Comparison of ENCODE assay signal across 21 cellular contexts in genomic region chr15:63880744-63881143, GRCh38. TPM values are rescaled to one million over a fixed set of nuclear protein-coding genes. Genes with fewer than 3 reads are reported as not detected.
A peak's percentile ranks its signal among the peaks of the same experiment; 100 is the strongest.
DNase-seq lines count a peak whose midpoint lies in the region; ATAC-seq and TF ChIP-seq lines count a peak whose summit lies in the region.
"Had no signal": no experiment of that assay in that cellular context is flagged by ENCODE, and none has a peak within 500 bp of the region (broad histone marks: within the 10 kb centered on the region; RNA-seq: fewer than 3 reads in every experiment).

No MANE protein-coding gene starts in this region.

- no peak for TF ChIP-seq POLR2A in erythroblast (IDR thresholded peaks at IDR 0.05; ENCODE audit: low read length)

- H3K9me3 ChIP-seq in mucosa of descending colon (no peaks in the 10 kb centered on the region), upper lobe of right lung (no peaks in the 10 kb centered on the region)
- H3K9me3 ChIP-seq: gastroesophageal sphincter, pancreas had no signal

- H3K27me3 ChIP-seq in upper lobe of right lung: no peaks in the 10 kb centered on the region
- H3K27me3 ChIP-seq: gastroesophageal sphincter, pancreas had no signal

- ATAC-seq in HG03378 (IDR thresholded peaks at IDR 0.05; ENCODE audit: unreplicated experiment): peak; percentile 38
- peak; percentile 16 for ATAC-seq in mucosa of descending colon
- no peak for ATAC-seq in Right ventricle myocardium inferior
- no peak for ATAC-seq in HG03025 (IDR thresholded peaks at IDR 0.05; ENCODE audit: low FRiP score, unreplicated experiment)
- no peak for ATAC-seq in upper lobe of right lung
- ATAC-seq: gastroesophageal sphincter, left cardiac atrium, PC-3, sciatic nerve, T-cell had no signal

- no peaks in the 10 kb centered on the region for H3K36me3 ChIP-seq in mucosa of descending colon (ENCODE audit: low read depth)
- no peaks in the 10 kb centered on the region for H3K36me3 ChIP-seq in upper lobe of right lung
- H3K36me3 ChIP-seq: gastroesophageal sphincter, pancreas had no signal

- intact Hi-C loops in mucosa of descending colon (cut with DNase I, micrococcal nuclease): loop anchor here in 1 of 2 donors (10.0 kb wide), 1 partner anchor 126 kb away; no protein-coding TSS in a partner anchor
- intact Hi-C loops in Right ventricle myocardium inferior (cut with DNase I): no loop called here
- intact Hi-C loops in upper lobe of right lung (cut with DNase I): no loop called here

- H3K4me1 ChIP-seq in mucosa of descending colon (ENCODE audit: low read depth) (no peaks in the 10 kb centered on the region), upper lobe of right lung (no peaks in the 10 kb centered on the region)
- H3K4me1 ChIP-seq: gastroesophageal sphincter had no signal

- no peak overlapping the region for H3K27ac ChIP-seq in upper lobe of right lung
- H3K27ac ChIP-seq: gastroesophageal sphincter, pancreas had no signal

- no peak overlapping the region for H3K4me3 ChIP-seq in cardiac fibroblast (replicated peaks in 1 of 2; ENCODE audit: low read depth in 2 of 2, low read length in 2 of 2)
- no peak overlapping the region for H3K4me3 ChIP-seq in mucosa of descending colon
- H3K4me3 ChIP-seq in upper lobe of right lung: no peak overlapping the region
- H3K4me3 ChIP-seq: gastroesophageal sphincter, pancreas had no signal

- TF ChIP-seq CTCF in cardiac fibroblast (IDR thresholded peaks at IDR 0.05; ENCODE audit: low read depth, low read length) (no peak), mucosa of descending colon (IDR thresholded peaks at IDR 0.05) (no peak), upper lobe of right lung (IDR thresholded peaks at IDR 0.05) (no peak)

- DNase-seq in Daoy (ENCODE audit: low read depth): peak; percentile 54
- peak; percentile 54 to 66 for DNase-seq in cardiac fibroblast (ENCODE audit: low read depth in 2 of 2)
- DNase-seq in mucosa of descending colon: no peak
- DNase-seq in Right ventricle myocardium inferior (ENCODE audit: missing footprints): no peak
- no peak for DNase-seq in erythroblast (lab: John Stamatoyannopoulos, UW)
- no peak for DNase-seq in upper lobe of right lung
- DNase-seq: activated CD4-positive, alpha-beta T cell treated with anti-CD3 and anti-CD28 coated beads, Interleukin-2, amount 50 U/mL, for 1 hour; activated gamma-delta T cell; amniotic stem cell; DMS79 treated with DMSO at 0.1 percent for 48 hours; left cardiac atrium; natural killer cell; NCI-H1417 treated with DMSO at 0.1 percent for 48 hours; NCI-H748 treated with DMSO at 0.1 percent for 48 hours; pancreas; PC-3; T-cell had no signal

RNA-seq across cellular contexts. Expression of gene HERC1, which starts 47.0 kb away (rescaled TPM):
- 32.3 and 42.7 TPM in 2 replicates for total RNA-seq in Daoy (2014; rRNA removed; shearing (Covaris generic))
- total RNA-seq in mucosa of descending colon (100 to 1,000 TPM in 1 of 3 donors, 10 to 100 TPM in 2; 51.7 to 136 (median 77.7) TPM), Right ventricle myocardium inferior (64.8 TPM), upper lobe of right lung (98.5 TPM)

Comparison
In these comparisons a context has a peak if more than half of its experiments do, and no peak if none do; other contexts are left out.
1. DNase-seq: peak in Daoy (single experiment) and cardiac fibroblast (2 of 2); none in mucosa of descending colon (0 of 3), Right ventricle myocardium inferior (single experiment), erythroblast (0 of 2) and upper lobe of right lung (single experiment).
2. ATAC-seq: peak in HG03378 (single experiment) and mucosa of descending colon (single experiment); none in Right ventricle myocardium inferior (single experiment), HG03025 (single experiment) and upper lobe of right lung (single experiment).